Comparison of ENCODE assay signal across 1 cellular context in genomic region chr17:48970865-48971687, GRCh38.
A peak's percentile ranks its signal among the peaks of the same experiment; 100 is the strongest.
TF ChIP-seq lines count a peak whose summit lies in the region.

No MANE protein-coding gene starts in this region.

TF ChIP-seq in HepG2, 621 proteins besides CTCF, POLR2A, EP300 and RAD21 (continued from another document and continues in another):
- TF ChIP-seq THYN1 (CRISPR knock-in tag; IDR thresholded peaks at IDR 0.05; ENCODE audit: borderline replicate concordance, low read depth) = 0 out of 2 replicates have a peak, but pooled peaks have one; percentile 15
- TF ChIP-seq, protein P1, sequence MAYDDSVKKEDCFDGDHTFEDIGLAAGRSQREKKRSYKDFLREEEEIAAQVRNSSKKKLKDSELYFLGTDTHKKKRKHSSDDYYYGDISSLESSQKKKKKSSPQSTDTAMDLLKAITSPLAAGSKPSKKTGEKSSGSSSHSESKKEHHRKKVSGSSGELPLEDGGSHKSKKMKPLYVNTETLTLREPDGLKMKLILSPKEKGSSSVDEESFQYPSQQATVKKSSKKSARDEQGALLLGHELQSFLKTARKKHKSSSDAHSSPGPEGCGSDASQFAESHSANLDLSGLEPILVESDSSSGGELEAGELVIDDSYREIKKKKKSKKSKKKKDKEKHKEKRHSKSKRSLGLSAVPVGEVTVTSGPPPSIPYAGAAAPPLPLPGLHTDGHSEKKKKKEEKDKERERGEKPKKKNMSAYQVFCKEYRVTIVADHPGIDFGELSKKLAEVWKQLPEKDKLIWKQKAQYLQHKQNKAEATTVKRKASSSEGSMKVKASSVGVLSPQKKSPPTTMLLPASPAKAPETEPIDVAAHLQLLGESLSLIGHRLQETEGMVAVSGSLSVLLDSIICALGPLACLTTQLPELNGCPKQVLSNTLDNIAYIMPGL (CRISPR knock-in tag; IDR thresholded peaks at IDR 0.05; ENCODE audit: borderline replicate concordance in 1 of 2, low read depth in 1 of 2) = peak in 1 of 2 experiments; percentile 84; a peak in 3 of 4 replicates
- peak; percentile 71 for TF ChIP-seq ZFX (CRISPR knock-in tag; IDR thresholded peaks at IDR 0.05; ENCODE audit: low read depth)
- peak; percentile 79; the same call in 1 of the 2 replicates for TF ChIP-seq RCOR2 (CRISPR knock-in tag; IDR thresholded peaks at IDR 0.05)
- no peak for TF ChIP-seq ZFP36L2 (CRISPR knock-in tag; IDR thresholded peaks at IDR 0.05)
- peak; percentile 87 for TF ChIP-seq RXRA (CRISPR knock-in tag; IDR thresholded peaks at IDR 0.05)
- no peak for TF ChIP-seq GLMP (CRISPR knock-in tag; IDR thresholded peaks at IDR 0.05; ENCODE audit: borderline replicate concordance)
- peak; percentile 93 for TF ChIP-seq ZNF589 (CRISPR knock-in tag; conservative IDR thresholded peaks at IDR 0.05)
- peak; percentile 80; the same call in 1 of the 2 replicates for TF ChIP-seq ZNF766 (CRISPR knock-in tag; IDR thresholded peaks at IDR 0.05; ENCODE audit: borderline replicate concordance)
- no peak for TF ChIP-seq ZNF414 (CRISPR knock-in tag; IDR thresholded peaks at IDR 0.05)
- TF ChIP-seq REPIN1 (CRISPR knock-in tag; IDR thresholded peaks at IDR 0.05; ENCODE audit: borderline replicate concordance, low read depth) = peak; percentile 76
- 0 out of 2 replicates have a peak, but pooled peaks have one; percentile 33 for TF ChIP-seq FOXK2 (IDR thresholded peaks at IDR 0.05)
- no peak for TF ChIP-seq LRRFIP1 (CRISPR knock-in tag; conservative IDR thresholded peaks at IDR 0.05)
- no peak for TF ChIP-seq ZNF672 (CRISPR knock-in tag; IDR thresholded peaks at IDR 0.05)
- TF ChIP-seq HES4 (CRISPR knock-in tag; IDR thresholded peaks at IDR 0.05; ENCODE audit: borderline replicate concordance) = no peak
- TF ChIP-seq ZNF3 (CRISPR knock-in tag; IDR thresholded peaks at IDR 0.05) = peak; percentile 53; the same call in 1 of the 2 replicates
- 0 out of 2 replicates have a peak, but pooled peaks have one; percentile 75 for TF ChIP-seq WIZ (CRISPR knock-in tag; IDR thresholded peaks at IDR 0.05)
- TF ChIP-seq ZNF138 (CRISPR knock-in tag; IDR thresholded peaks at IDR 0.05; ENCODE audit: low read depth) = no peak
- TF ChIP-seq IKZF1 (IDR thresholded peaks at IDR 0.05) = no peak
- no peak for TF ChIP-seq ARHGAP35 (CRISPR knock-in tag; IDR thresholded peaks at IDR 0.05; ENCODE audit: borderline replicate concordance)
- no peak for TF ChIP-seq MTF2 (CRISPR knock-in tag; IDR thresholded peaks at IDR 0.05; ENCODE audit: borderline replicate concordance)
- TF ChIP-seq ZNF879 (CRISPR knock-in tag; IDR thresholded peaks at IDR 0.05) = no peak
- no peak for TF ChIP-seq ZNF883 (CRISPR knock-in tag; IDR thresholded peaks at IDR 0.05; ENCODE audit: not compliant biosample characterization)
- TF ChIP-seq GABPB1 (CRISPR knock-in tag; IDR thresholded peaks at IDR 0.05) = peak; percentile 44; the same call in 1 of the 2 replicates
- no peak for TF ChIP-seq ARNT (IDR thresholded peaks at IDR 0.05)
- TF ChIP-seq ZNF251 (CRISPR knock-in tag; IDR thresholded peaks at IDR 0.05) = no peak
- TF ChIP-seq SNAPC4 (CRISPR knock-in tag; IDR thresholded peaks at IDR 0.05) = no peak
- no peak for TF ChIP-seq MAF1 (CRISPR knock-in tag; IDR thresholded peaks at IDR 0.05; ENCODE audit: borderline replicate concordance)
- no peak for TF ChIP-seq ZNF496 (CRISPR knock-in tag; IDR thresholded peaks at IDR 0.05; ENCODE audit: insufficient replicate concordance)
- no peak for TF ChIP-seq PRMT3 (CRISPR knock-in tag; IDR thresholded peaks at IDR 0.05; ENCODE audit: borderline replicate concordance, low read depth)
- no peak for TF ChIP-seq MYNN (CRISPR knock-in tag; IDR thresholded peaks at IDR 0.05; ENCODE audit: low read depth)
- TF ChIP-seq, protein P2, sequence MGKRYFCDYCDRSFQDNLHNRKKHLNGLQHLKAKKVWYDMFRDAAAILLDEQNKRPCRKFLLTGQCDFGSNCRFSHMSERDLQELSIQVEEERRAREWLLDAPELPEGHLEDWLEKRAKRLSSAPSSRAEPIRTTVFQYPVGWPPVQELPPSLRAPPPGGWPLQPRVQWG (CRISPR knock-in tag; IDR thresholded peaks at IDR 0.05; ENCODE audit: borderline replicate concordance, low read depth) = no peak
- TF ChIP-seq SNAI1 (CRISPR knock-in tag; IDR thresholded peaks at IDR 0.05; ENCODE audit: borderline replicate concordance) = peak; percentile 41; the same call in 1 of the 2 replicates
- TF ChIP-seq, protein P3, sequence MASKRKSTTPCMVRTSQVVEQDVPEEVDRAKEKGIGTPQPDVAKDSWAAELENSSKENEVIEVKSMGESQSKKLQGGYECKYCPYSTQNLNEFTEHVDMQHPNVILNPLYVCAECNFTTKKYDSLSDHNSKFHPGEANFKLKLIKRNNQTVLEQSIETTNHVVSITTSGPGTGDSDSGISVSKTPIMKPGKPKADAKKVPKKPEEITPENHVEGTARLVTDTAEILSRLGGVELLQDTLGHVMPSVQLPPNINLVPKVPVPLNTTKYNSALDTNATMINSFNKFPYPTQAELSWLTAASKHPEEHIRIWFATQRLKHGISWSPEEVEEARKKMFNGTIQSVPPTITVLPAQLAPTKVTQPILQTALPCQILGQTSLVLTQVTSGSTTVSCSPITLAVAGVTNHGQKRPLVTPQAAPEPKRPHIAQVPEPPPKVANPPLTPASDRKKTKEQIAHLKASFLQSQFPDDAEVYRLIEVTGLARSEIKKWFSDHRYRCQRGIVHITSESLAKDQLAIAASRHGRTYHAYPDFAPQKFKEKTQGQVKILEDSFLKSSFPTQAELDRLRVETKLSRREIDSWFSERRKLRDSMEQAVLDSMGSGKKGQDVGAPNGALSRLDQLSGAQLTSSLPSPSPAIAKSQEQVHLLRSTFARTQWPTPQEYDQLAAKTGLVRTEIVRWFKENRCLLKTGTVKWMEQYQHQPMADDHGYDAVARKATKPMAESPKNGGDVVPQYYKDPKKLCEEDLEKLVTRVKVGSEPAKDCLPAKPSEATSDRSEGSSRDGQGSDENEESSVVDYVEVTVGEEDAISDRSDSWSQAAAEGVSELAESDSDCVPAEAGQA (IDR thresholded peaks at IDR 0.05; ENCODE audit: low read depth) = no peak
- TF ChIP-seq, protein P3 (CRISPR knock-in tag; IDR thresholded peaks at IDR 0.05; ENCODE audit: borderline replicate concordance) = no peak
- peak; percentile 76 to 82; a peak in 3 of 4 replicates for TF ChIP-seq NR2F1 (CRISPR knock-in tag; IDR thresholded peaks at IDR 0.05)
- TF ChIP-seq ZFP37 (CRISPR knock-in tag; IDR thresholded peaks at IDR 0.05; ENCODE audit: borderline replicate concordance) = no peak
- TF ChIP-seq, protein P4, sequence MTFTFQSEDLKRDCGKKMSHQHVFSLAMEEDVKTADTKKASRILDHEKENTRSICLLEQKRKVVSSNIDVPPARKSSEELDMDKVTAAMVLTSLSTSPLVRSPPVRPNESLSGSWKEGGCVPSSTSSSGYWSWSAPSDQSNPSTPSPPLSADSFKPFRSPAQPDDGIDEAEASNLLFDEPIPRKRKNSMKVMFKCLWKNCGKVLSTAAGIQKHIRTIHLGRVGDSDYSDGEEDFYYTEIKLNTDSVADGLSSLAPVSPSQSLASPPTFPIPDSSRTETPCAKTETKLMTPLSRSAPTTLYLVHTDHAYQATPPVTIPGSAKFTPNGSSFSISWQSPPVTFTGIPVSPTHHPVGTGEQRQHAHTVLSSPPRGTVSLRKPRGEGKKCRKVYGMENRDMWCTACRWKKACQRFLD (CRISPR knock-in tag; IDR thresholded peaks at IDR 0.05; ENCODE audit: borderline replicate concordance) = no peak
- no peak for TF ChIP-seq SRSF9 (IDR thresholded peaks at IDR 0.05; ENCODE audit: borderline replicate concordance, insufficient read depth, low read depth, low read length, poor library complexity, severe bottlenecking)
- no peak for TF ChIP-seq MBNL3 (CRISPR knock-in tag; conservative IDR thresholded peaks at IDR 0.05)
